ENCODE assay signal across 9 cellular contexts in the genomic region with DNA sequence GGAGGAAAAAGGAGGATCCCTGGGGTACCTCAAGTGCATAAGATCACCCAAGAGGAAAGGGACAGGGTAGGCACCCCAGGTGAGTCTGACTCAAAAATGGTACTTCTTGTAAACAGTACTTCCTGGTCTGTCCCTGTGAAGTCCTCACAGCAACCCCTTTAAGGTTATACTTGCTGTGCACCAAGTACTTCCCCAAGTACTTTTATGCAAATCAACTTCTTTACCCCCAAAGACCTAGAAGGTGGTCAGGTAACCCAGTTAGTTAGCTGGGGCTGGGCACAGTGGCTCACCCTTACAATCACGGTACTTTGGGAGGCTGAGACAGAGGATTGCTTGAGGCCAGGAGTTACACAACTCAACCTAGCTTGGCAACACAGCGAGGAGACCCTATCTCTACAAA. TPM values are rescaled to one million over a fixed set of nuclear protein-coding genes. Genes with fewer than 3 reads are reported as not detected.
DNase-seq lines count a peak whose midpoint lies in the region; ATAC-seq and TF ChIP-seq lines count a peak whose summit lies in the region.
"Had no signal": no experiment of that assay in that cellular context is flagged by ENCODE, and none has a peak within 500 bp of the region (broad histone marks: within the 10 kb centered on the region; RNA-seq: fewer than 3 reads in every experiment).

No MANE protein-coding gene starts in this region.

- H3K4me3 ChIP-seq in left ventricle myocardium inferior (peak overlapping the region; percentile 83), right cardiac atrium (ENCODE audit: low read length) (no peak overlapping the region), MG63 (no peak overlapping the region), tibial artery (no peak overlapping the region)

- intact Hi-C loops in left ventricle myocardium inferior (cut with micrococcal nuclease) (no loop called here), right cardiac atrium (cut with DNase I) (no loop called here), tibial artery (cut with DNase I; ENCODE audit: low total_unique reads) (loop anchor here (10.0 kb wide), 1 partner anchor 56 kb away; a partner anchor contains a TSS)
- intact Hi-C loops in activated T-helper 1 cell treated with anti-CD3 and anti-CD28 coated beads, Interleukin-12 subunit alpha, Interleukin-12 subunit beta, Interleukin-2, Interleukin-4 antibody, amounts not matched to agents 30 ng/mL and 10 ng/mL and 1 ng/mL, durations not matched to agents 14 hours and 24 hours and 36 hours (cut with micrococcal nuclease), result no loop called here

- H3K27ac ChIP-seq in left ventricle myocardium inferior (replicated peaks) (peak overlapping the region; percentile 91), right cardiac atrium (ENCODE audit: low read length) (no peak overlapping the region), tibial artery (peak overlapping the region in 1 of 2 donors; percentile 93)

- H3K27ac Mint-ChIP-seq in activated T-helper 1 cell treated with anti-CD3 and anti-CD28 coated beads, Interleukin-12 subunit alpha, Interleukin-12 subunit beta, Interleukin-2, Interleukin-4 antibody, amounts not matched to agents 30 ng/mL and 10 ng/mL and 1 ng/mL, durations not matched to agents 14 hours and 24 hours and 36 hours, result peak overlapping the region; percentile 40
- H3K27ac Mint-ChIP-seq in immature natural killer cell, result peak overlapping the region in 5 of 6 donors; percentile 49 to 85 (median 77)

- no peaks in the 10 kb centered on the region for H3K9me3 Mint-ChIP-seq in activated T-helper 1 cell treated with anti-CD3 and anti-CD28 coated beads, Interleukin-12 subunit alpha, Interleukin-12 subunit beta, Interleukin-2, Interleukin-4 antibody, amounts not matched to agents 30 ng/mL and 10 ng/mL and 1 ng/mL, durations not matched to agents 14 hours and 24 hours and 36 hours
- H3K9me3 Mint-ChIP-seq in immature natural killer cell, result no peaks in the 10 kb centered on the region

- peaks cover 56% of the 10 kb centered on the region for H3K36me3 Mint-ChIP-seq in activated T-helper 1 cell treated with anti-CD3 and anti-CD28 coated beads, Interleukin-12 subunit alpha, Interleukin-12 subunit beta, Interleukin-2, Interleukin-4 antibody, amounts not matched to agents 30 ng/mL and 10 ng/mL and 1 ng/mL, durations not matched to agents 14 hours and 24 hours and 36 hours (ENCODE audit: low read depth)
- peaks cover 19 to 42% (median 21%) of the 10 kb centered on the region in 3 donors for H3K36me3 Mint-ChIP-seq in immature natural killer cell

- H3K4me1 ChIP-seq in left ventricle myocardium inferior (peaks cover 80% of the 10 kb centered on the region), right cardiac atrium (ENCODE audit: control insufficient read depth, insufficient read depth, low read length) (peaks cover 10% of the 10 kb centered on the region), tibial artery (peaks cover 0 to 44% (median 34%) of the 10 kb centered on the region in 4 donors)

- H3K27me3 ChIP-seq in left ventricle myocardium inferior (ENCODE audit: low read depth) (no peaks in the 10 kb centered on the region), right cardiac atrium (ENCODE audit: control insufficient read depth, insufficient read depth) (no peaks in the 10 kb centered on the region), MG63 (no peaks in the 10 kb centered on the region), tibial artery (no peaks in the 10 kb centered on the region)

- peaks cover 62% of the 10 kb centered on the region for H3K4me1 Mint-ChIP-seq in activated T-helper 1 cell treated with anti-CD3 and anti-CD28 coated beads, Interleukin-12 subunit alpha, Interleukin-12 subunit beta, Interleukin-2, Interleukin-4 antibody, amounts not matched to agents 30 ng/mL and 10 ng/mL and 1 ng/mL, durations not matched to agents 14 hours and 24 hours and 36 hours (ENCODE audit: low read depth)
- H3K4me1 Mint-ChIP-seq in immature natural killer cell, result peaks cover 60 to 67% of the 10 kb centered on the region in 2 donors

- H3K27me3 Mint-ChIP-seq in activated T-helper 1 cell treated with anti-CD3 and anti-CD28 coated beads, Interleukin-12 subunit alpha, Interleukin-12 subunit beta, Interleukin-2, Interleukin-4 antibody, amounts not matched to agents 30 ng/mL and 10 ng/mL and 1 ng/mL, durations not matched to agents 14 hours and 24 hours and 36 hours (ENCODE audit: insufficient read depth), result no peaks in the 10 kb centered on the region
- H3K27me3 Mint-ChIP-seq in immature natural killer cell (ENCODE audit: low read depth in 3 of 3), result peaks cover 29 to 40% (median 32%) of the 10 kb centered on the region in 3 donors

- H3K36me3 ChIP-seq in left ventricle myocardium inferior, result peaks cover 60% of the 10 kb centered on the region
- H3K36me3 ChIP-seq in MG63, result peaks cover 66% of the 10 kb centered on the region
- peaks cover 43 to 53% (median 45%) of the 10 kb centered on the region in 3 donors for H3K36me3 ChIP-seq in tibial artery

- WGBS in right cardiac atrium, result 65% methylated on average over 2 of the region's 2 CpGs

- ATAC-seq in right cardiac atrium (no peak), HG03354 (IDR thresholded peaks at IDR 0.05; ENCODE audit: poor library complexity, severe bottlenecking, unreplicated experiment) (no peak)

- H3K9me3 ChIP-seq in left ventricle myocardium inferior (replicated peaks), result no peaks in the 10 kb centered on the region
- H3K9me3 ChIP-seq in right cardiac atrium (ENCODE audit: control insufficient read depth, low read length), result no peaks in the 10 kb centered on the region
- no peaks in the 10 kb centered on the region for H3K9me3 ChIP-seq in MG63
- no peaks in the 10 kb centered on the region for H3K9me3 ChIP-seq in tibial artery

- no peak for TF ChIP-seq CTCF in left ventricle myocardium inferior (IDR thresholded peaks at IDR 0.05; ENCODE audit: borderline replicate concordance)
- no peak for TF ChIP-seq CTCF in tibial artery (IDR thresholded peaks at IDR 0.05)

- DNase-seq in left ventricle myocardium inferior (no peak), right cardiac atrium (no peak), immature natural killer cell (no peak), DMS79 (lab: John Stamatoyannopoulos, UW) (no peak), MG63 (no peak), tibial artery (no peak)
- no peak for DNase-seq in activated T-helper 1 cell treated with anti-CD3 and anti-CD28 coated beads, Interleukin-12 subunit alpha, Interleukin-12 subunit beta, Interleukin-2, Interleukin-4 antibody, amounts not matched to agents 30 ng/mL and 10 ng/mL and 1 ng/mL, durations not matched to agents 14 hours and 24 hours and 36 hours (ENCODE audit: low spot score)
- DNase-seq: amniotic stem cell had no signal

- peak overlapping the region; percentile 100 for H3K4me3 Mint-ChIP-seq in activated T-helper 1 cell treated with anti-CD3 and anti-CD28 coated beads, Interleukin-12 subunit alpha, Interleukin-12 subunit beta, Interleukin-2, Interleukin-4 antibody, amounts not matched to agents 30 ng/mL and 10 ng/mL and 1 ng/mL, durations not matched to agents 14 hours and 24 hours and 36 hours
- H3K4me3 Mint-ChIP-seq in immature natural killer cell, result peak overlapping the region; percentile 53 to 98 (median 97)

RNA-seq across cellular contexts. Expression of a gene that starts 2.5 kb away (rescaled TPM):
- total RNA-seq in left ventricle myocardium inferior (365 TPM), right cardiac atrium (100 to 1,000 TPM; 314 to 703 (median 631) TPM)
- polyA plus RNA-seq in right cardiac atrium (374 TPM), immature natural killer cell (100 to 1,000 TPM; 125 to 301 (median 238) TPM)
- 913 and 933 TPM in 2 replicates for total RNA-seq in activated T-helper 1 cell treated with anti-CD3 and anti-CD28 coated beads, Interleukin-12 subunit alpha, Interleukin-12 subunit beta, Interleukin-2, Interleukin-4 antibody, amounts not matched to agents 30 ng/mL and 10 ng/mL and 1 ng/mL, durations not matched to agents 14 hours and 24 hours and 36 hours
- 1,902 and 1,921 TPM in 2 replicates for total RNA-seq in MG63 (2014; rRNA removed; shearing (Covaris generic); ENCODE audit: low replicate concordance)

RNA-seq across cellular contexts. Expression of a gene that starts 4.8 kb away (rescaled TPM):
- 150 TPM for total RNA-seq in left ventricle myocardium inferior
- 100 to 1,000 TPM; 127 to 137 (median 133) TPM for total RNA-seq in right cardiac atrium
- polyA plus RNA-seq in right cardiac atrium, result 122 TPM
- total RNA-seq in activated T-helper 1 cell treated with anti-CD3 and anti-CD28 coated beads, Interleukin-12 subunit alpha, Interleukin-12 subunit beta, Interleukin-2, Interleukin-4 antibody, amounts not matched to agents 30 ng/mL and 10 ng/mL and 1 ng/mL, durations not matched to agents 14 hours and 24 hours and 36 hours, result 197 and 202 TPM in 2 replicates
- polyA plus RNA-seq in immature natural killer cell, result 100 to 1,000 TPM in 1 of 3 donors, 10 to 100 TPM in 2; 68.9 to 121 (median 69.4) TPM
- 211 and 354 TPM in 2 replicates for total RNA-seq in MG63 (2014; rRNA removed; shearing (Covaris generic); ENCODE audit: low replicate concordance)

RNA-seq across cellular contexts. Expression of a gene that starts 7.4 kb away (rescaled TPM):
- total RNA-seq in left ventricle myocardium inferior (37.8 TPM), right cardiac atrium (10 to 100 TPM; 32.6 to 44.8 (median 42.9) TPM)
- polyA plus RNA-seq in right cardiac atrium (38.7 TPM), immature natural killer cell (10 to 100 TPM; 57.2 to 82.0 (median 71.1) TPM)
- 217 and 220 TPM in 2 replicates for total RNA-seq in activated T-helper 1 cell treated with anti-CD3 and anti-CD28 coated beads, Interleukin-12 subunit alpha, Interleukin-12 subunit beta, Interleukin-2, Interleukin-4 antibody, amounts not matched to agents 30 ng/mL and 10 ng/mL and 1 ng/mL, durations not matched to agents 14 hours and 24 hours and 36 hours
- 184 and 410 TPM in 2 replicates for total RNA-seq in MG63 (2014; rRNA removed; shearing (Covaris generic); ENCODE audit: low replicate concordance)

RNA-seq across cellular contexts. Expression of a gene that starts 16.1 kb away (rescaled TPM):
- 31.4 TPM for total RNA-seq in left ventricle myocardium inferior
- total RNA-seq in right cardiac atrium, result 10 to 100 TPM; 24.3 to 33.2 (median 29.1) TPM
- polyA plus RNA-seq in right cardiac atrium, result 64.5 TPM
- 32.1 and 33.2 TPM in 2 replicates for total RNA-seq in activated T-helper 1 cell treated with anti-CD3 and anti-CD28 coated beads, Interleukin-12 subunit alpha, Interleukin-12 subunit beta, Interleukin-2, Interleukin-4 antibody, amounts not matched to agents 30 ng/mL and 10 ng/mL and 1 ng/mL, durations not matched to agents 14 hours and 24 hours and 36 hours
- 10 to 100 TPM; 37.4 to 69.1 (median 56.8) TPM for polyA plus RNA-seq in immature natural killer cell
- 225 and 240 TPM in 2 replicates for total RNA-seq in MG63 (2014; rRNA removed; shearing (Covaris generic); ENCODE audit: low replicate concordance)

RNA-seq across cellular contexts. Expression of a gene that starts 21.8 kb away (rescaled TPM):
- total RNA-seq in left ventricle myocardium inferior (not detected), right cardiac atrium (under 1 TPM in 1 of 4 donors, not detected in 3; 0.48 TPM)
- polyA plus RNA-seq in right cardiac atrium (0.07 TPM), immature natural killer cell (under 1 TPM in 1 of 3 donors, not detected in 2; 0.20 TPM)
- 1.9 and 4.1 TPM in 2 replicates for total RNA-seq in activated T-helper 1 cell treated with anti-CD3 and anti-CD28 coated beads, Interleukin-12 subunit alpha, Interleukin-12 subunit beta, Interleukin-2, Interleukin-4 antibody, amounts not matched to agents 30 ng/mL and 10 ng/mL and 1 ng/mL, durations not matched to agents 14 hours and 24 hours and 36 hours
- 1.7 and 2.4 TPM in 2 replicates for total RNA-seq in MG63 (2014; rRNA removed; shearing (Covaris generic); ENCODE audit: low replicate concordance)
